Comparison of ENCODE assay signal across 1 cellular context in genomic region chr5:9034671-9035070, GRCh38.
TF ChIP-seq lines count a peak whose summit lies in the region.

No MANE protein-coding gene starts in this region.

TF ChIP-seq in GM23338, 12 proteins besides CTCF, POLR2A, EP300 and RAD21 (continued from another document):
- no peak for TF ChIP-seq ZNF462 (CRISPR knock-in tag; IDR thresholded peaks at IDR 0.05)
